ENCODE assay signal across 1 cellular context in the genomic region with DNA sequence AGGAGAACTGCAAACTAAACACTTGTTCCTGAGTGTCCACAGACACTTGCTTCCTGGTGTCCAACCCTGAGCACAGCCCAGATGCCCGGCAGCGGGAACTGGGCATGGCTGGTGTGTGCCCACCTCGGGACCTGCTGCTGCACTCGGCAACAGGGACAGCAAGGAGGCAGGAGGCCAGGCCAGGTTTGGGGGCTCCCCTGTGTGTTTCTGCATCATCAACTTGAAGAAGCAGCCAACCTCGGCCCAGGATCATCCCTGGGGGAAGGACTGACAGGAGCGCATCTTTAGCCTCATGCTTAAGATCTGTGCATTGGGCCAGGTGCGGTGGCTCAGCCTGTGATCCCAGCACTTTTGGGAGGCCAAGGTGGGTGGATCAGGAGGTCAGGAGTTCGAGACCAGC.
TF ChIP-seq lines count a peak whose summit lies in the region.

No MANE protein-coding gene starts in this region.

TF ChIP-seq in HepG2, 621 proteins besides CTCF, POLR2A, EP300 and RAD21 (continued from another document):
- TF ChIP-seq ZNF687 (CRISPR knock-in tag; IDR thresholded peaks at IDR 0.05) (0 out of 2 replicates have a peak, but pooled peaks have one; percentile 3), STAG1 (CRISPR knock-in tag; IDR thresholded peaks at IDR 0.05) (no peak)
